Comparison of ENCODE assay signal across 1 cellular context in genomic region chr10:68954904-68955303, GRCh38.
TF ChIP-seq lines count a peak whose summit lies in the region.

No MANE protein-coding gene starts in this region.

TF ChIP-seq in GM12878, 131 proteins besides CTCF, POLR2A, EP300 and RAD21:
- TF ChIP-seq SMAD5 (IDR thresholded peaks at IDR 0.05; ENCODE audit: low read depth) (no peak), GABPA (IDR thresholded peaks at IDR 0.05; ENCODE audit: low read depth) (no peak), PAX8 (IDR thresholded peaks at IDR 0.05) (no peak), CHD4 (IDR thresholded peaks at IDR 0.05) (no peak), NR2C2 (IDR thresholded peaks at IDR 0.05; ENCODE audit: borderline replicate concordance, control insufficient read depth, insufficient read length, low read depth) (no peak), POLR2AphosphoS2 (IDR thresholded peaks at IDR 0.05; ENCODE audit: low read depth, low read length) (no peak), RUNX3 (IDR thresholded peaks at IDR 0.05; ENCODE audit: low read length) (no peak), HDAC2 (IDR thresholded peaks at IDR 0.05) (no peak), BCL3 (IDR thresholded peaks at IDR 0.05; ENCODE audit: borderline replicate concordance, insufficient read depth, low read depth, low read length, poor library complexity, severe bottlenecking) (no peak), SIX5 (IDR thresholded peaks at IDR 0.05; ENCODE audit: low read depth, low read length, severe bottlenecking) (no peak), RELA (IDR thresholded peaks at IDR 0.05; ENCODE audit: borderline replicate concordance, partially characterized antibody) (no peak), REST (IDR thresholded peaks at IDR 0.05; ENCODE audit: low read depth, low read length) (no peak), ZNF274 (IDR thresholded peaks at IDR 0.05; ENCODE audit: insufficient read depth, insufficient read length) (no peak), LARP7 (IDR thresholded peaks at IDR 0.05) (no peak), E2F4 (IDR thresholded peaks at IDR 0.05; ENCODE audit: low read depth, low read length) (no peak), SIN3A (IDR thresholded peaks at IDR 0.05; ENCODE audit: low read depth, low read length) (no peak)
